ENCODE assay signal across 2 cellular contexts in the genomic region with DNA sequence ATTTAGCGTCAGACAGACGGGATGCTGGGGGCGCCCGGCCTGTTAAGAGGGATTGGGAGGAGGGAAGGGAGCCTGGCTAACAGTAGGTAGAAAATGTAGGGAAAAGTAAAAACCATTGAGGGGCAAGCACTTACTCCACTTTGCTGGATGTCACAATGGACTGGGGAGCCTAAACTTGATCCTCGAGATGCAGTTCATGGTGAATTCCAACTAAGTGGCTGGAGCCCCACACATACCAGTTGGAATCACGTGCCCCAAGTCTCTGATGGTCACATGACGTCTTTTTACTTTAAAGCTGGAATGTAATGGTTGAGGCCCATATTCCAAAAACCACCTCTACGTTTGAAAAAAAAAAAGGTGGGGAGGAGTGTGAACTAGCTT.
TF ChIP-seq lines count a peak whose summit lies in the region.

No MANE protein-coding gene starts in this region.

TF ChIP-seq in A549, 52 proteins besides CTCF, POLR2A, EP300 and RAD21:
- TF ChIP-seq, protein P1, sequence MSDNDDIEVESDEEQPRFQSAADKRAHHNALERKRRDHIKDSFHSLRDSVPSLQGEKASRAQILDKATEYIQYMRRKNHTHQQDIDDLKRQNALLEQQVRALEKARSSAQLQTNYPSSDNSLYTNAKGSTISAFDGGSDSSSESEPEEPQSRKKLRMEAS (IDR thresholded peaks at IDR 0.05), result 0 out of 2 replicates have a peak, but pooled peaks have one; percentile 35
- TF ChIP-seq ZC3H11A (IDR thresholded peaks at IDR 0.05) (no peak), ZNF302 (CRISPR knock-in tag; IDR thresholded peaks at IDR 0.05) (no peak), MYC (IDR thresholded peaks at IDR 0.05; ENCODE audit: borderline replicate concordance, low read length) (no peak)
- TF ChIP-seq, protein P2, sequence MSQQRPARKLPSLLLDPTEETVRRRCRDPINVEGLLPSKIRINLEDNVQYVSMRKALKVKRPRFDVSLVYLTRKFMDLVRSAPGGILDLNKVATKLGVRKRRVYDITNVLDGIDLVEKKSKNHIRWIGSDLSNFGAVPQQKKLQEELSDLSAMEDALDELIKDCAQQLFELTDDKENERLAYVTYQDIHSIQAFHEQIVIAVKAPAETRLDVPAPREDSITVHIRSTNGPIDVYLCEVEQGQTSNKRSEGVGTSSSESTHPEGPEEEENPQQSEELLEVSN (IDR thresholded peaks at IDR 0.05; ENCODE audit: borderline replicate concordance, low read depth), result 0 out of 2 replicates have a peak, but pooled peaks have one; percentile 26
- TF ChIP-seq, protein P3, sequence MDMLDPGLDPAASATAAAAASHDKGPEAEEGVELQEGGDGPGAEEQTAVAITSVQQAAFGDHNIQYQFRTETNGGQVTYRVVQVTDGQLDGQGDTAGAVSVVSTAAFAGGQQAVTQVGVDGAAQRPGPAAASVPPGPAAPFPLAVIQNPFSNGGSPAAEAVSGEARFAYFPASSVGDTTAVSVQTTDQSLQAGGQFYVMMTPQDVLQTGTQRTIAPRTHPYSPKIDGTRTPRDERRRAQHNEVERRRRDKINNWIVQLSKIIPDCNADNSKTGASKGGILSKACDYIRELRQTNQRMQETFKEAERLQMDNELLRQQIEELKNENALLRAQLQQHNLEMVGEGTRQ (IDR thresholded peaks at IDR 0.05), result peak; percentile 98

TF ChIP-seq in H1, 55 proteins besides CTCF, POLR2A, EP300 and RAD21:
- TF ChIP-seq CTBP2 (IDR thresholded peaks at IDR 0.05; ENCODE audit: borderline replicate concordance, insufficient read depth, insufficient read length, low read length) (no peak), TEAD4 (IDR thresholded peaks at IDR 0.05; ENCODE audit: low read depth, low read length) (0 out of 2 replicates have a peak, but pooled peaks have one; percentile 50), GABPA (IDR thresholded peaks at IDR 0.05; ENCODE audit: borderline replicate concordance, insufficient read depth, low read length) (no peak), SIN3A (conservative IDR thresholded peaks at IDR 0.05 in 1 of 2, IDR thresholded peaks at IDR 0.05 in 1 of 2; ENCODE audit: low read depth in 1 of 2, low read length in 2 of 2) (0 out of 4 replicates have a peak, but pooled peaks of 1 of the 2 experiments have one; percentile 70), TAF1 (IDR thresholded peaks at IDR 0.05; ENCODE audit: low read depth, low read length) (no peak), POU5F1 (IDR thresholded peaks at IDR 0.05; ENCODE audit: low read depth, low read length) (no peak), HDAC2 (IDR thresholded peaks at IDR 0.05; ENCODE audit: borderline replicate concordance in 1 of 2, low read depth in 2 of 2, low read length in 2 of 2) (no peak), KDM4A (IDR thresholded peaks at IDR 0.05; ENCODE audit: low read depth, low read length, severe bottlenecking) (no peak), TCF12 (IDR thresholded peaks at IDR 0.05; ENCODE audit: low read depth, low read length) (no peak), SP4 (IDR thresholded peaks at IDR 0.05; ENCODE audit: low read length) (0 out of 2 replicates have a peak, but pooled peaks have one; percentile 29), CBX8 (IDR thresholded peaks at IDR 0.05; ENCODE audit: borderline replicate concordance, low read depth, low read length) (no peak), BRCA1 (IDR thresholded peaks at IDR 0.05; ENCODE audit: low read depth, low read length) (no peak)
- TF ChIP-seq, protein P3 (IDR thresholded peaks at IDR 0.05; ENCODE audit: low read length), result peak; percentile 88
- TF ChIP-seq, protein P4, sequence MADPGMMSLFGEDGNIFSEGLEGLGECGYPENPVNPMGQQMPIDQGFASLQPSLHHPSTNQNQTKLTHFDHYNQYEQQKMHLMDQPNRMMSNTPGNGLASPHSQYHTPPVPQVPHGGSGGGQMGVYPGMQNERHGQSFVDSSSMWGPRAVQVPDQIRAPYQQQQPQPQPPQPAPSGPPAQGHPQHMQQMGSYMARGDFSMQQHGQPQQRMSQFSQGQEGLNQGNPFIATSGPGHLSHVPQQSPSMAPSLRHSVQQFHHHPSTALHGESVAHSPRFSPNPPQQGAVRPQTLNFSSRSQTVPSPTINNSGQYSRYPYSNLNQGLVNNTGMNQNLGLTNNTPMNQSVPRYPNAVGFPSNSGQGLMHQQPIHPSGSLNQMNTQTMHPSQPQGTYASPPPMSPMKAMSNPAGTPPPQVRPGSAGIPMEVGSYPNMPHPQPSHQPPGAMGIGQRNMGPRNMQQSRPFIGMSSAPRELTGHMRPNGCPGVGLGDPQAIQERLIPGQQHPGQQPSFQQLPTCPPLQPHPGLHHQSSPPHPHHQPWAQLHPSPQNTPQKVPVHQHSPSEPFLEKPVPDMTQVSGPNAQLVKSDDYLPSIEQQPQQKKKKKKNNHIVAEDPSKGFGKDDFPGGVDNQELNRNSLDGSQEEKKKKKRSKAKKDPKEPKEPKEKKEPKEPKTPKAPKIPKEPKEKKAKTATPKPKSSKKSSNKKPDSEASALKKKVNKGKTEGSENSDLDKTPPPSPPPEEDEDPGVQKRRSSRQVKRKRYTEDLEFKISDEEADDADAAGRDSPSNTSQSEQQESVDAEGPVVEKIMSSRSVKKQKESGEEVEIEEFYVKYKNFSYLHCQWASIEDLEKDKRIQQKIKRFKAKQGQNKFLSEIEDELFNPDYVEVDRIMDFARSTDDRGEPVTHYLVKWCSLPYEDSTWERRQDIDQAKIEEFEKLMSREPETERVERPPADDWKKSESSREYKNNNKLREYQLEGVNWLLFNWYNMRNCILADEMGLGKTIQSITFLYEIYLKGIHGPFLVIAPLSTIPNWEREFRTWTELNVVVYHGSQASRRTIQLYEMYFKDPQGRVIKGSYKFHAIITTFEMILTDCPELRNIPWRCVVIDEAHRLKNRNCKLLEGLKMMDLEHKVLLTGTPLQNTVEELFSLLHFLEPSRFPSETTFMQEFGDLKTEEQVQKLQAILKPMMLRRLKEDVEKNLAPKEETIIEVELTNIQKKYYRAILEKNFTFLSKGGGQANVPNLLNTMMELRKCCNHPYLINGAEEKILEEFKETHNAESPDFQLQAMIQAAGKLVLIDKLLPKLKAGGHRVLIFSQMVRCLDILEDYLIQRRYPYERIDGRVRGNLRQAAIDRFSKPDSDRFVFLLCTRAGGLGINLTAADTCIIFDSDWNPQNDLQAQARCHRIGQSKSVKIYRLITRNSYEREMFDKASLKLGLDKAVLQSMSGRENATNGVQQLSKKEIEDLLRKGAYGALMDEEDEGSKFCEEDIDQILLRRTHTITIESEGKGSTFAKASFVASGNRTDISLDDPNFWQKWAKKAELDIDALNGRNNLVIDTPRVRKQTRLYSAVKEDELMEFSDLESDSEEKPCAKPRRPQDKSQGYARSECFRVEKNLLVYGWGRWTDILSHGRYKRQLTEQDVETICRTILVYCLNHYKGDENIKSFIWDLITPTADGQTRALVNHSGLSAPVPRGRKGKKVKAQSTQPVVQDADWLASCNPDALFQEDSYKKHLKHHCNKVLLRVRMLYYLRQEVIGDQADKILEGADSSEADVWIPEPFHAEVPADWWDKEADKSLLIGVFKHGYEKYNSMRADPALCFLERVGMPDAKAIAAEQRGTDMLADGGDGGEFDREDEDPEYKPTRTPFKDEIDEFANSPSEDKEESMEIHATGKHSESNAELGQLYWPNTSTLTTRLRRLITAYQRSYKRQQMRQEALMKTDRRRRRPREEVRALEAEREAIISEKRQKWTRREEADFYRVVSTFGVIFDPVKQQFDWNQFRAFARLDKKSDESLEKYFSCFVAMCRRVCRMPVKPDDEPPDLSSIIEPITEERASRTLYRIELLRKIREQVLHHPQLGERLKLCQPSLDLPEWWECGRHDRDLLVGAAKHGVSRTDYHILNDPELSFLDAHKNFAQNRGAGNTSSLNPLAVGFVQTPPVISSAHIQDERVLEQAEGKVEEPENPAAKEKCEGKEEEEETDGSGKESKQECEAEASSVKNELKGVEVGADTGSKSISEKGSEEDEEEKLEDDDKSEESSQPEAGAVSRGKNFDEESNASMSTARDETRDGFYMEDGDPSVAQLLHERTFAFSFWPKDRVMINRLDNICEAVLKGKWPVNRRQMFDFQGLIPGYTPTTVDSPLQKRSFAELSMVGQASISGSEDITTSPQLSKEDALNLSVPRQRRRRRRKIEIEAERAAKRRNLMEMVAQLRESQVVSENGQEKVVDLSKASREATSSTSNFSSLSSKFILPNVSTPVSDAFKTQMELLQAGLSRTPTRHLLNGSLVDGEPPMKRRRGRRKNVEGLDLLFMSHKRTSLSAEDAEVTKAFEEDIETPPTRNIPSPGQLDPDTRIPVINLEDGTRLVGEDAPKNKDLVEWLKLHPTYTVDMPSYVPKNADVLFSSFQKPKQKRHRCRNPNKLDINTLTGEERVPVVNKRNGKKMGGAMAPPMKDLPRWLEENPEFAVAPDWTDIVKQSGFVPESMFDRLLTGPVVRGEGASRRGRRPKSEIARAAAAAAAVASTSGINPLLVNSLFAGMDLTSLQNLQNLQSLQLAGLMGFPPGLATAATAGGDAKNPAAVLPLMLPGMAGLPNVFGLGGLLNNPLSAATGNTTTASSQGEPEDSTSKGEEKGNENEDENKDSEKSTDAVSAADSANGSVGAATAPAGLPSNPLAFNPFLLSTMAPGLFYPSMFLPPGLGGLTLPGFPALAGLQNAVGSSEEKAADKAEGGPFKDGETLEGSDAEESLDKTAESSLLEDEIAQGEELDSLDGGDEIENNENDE (IDR thresholded peaks at IDR 0.05; ENCODE audit: insufficient replicate concordance, low read length), result no peak
- TF ChIP-seq, protein P5, sequence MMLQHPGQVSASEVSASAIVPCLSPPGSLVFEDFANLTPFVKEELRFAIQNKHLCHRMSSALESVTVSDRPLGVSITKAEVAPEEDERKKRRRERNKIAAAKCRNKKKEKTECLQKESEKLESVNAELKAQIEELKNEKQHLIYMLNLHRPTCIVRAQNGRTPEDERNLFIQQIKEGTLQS (IDR thresholded peaks at IDR 0.05; ENCODE audit: insufficient read depth, low read depth, low read length), result peak; percentile 60; the same call in 1 of the 2 replicates
- TF ChIP-seq, protein P1 (IDR thresholded peaks at IDR 0.05), result peak; percentile 44; the same call in 1 of the 2 replicates
